Comparison of ENCODE assay signal across 1 cellular context in the genomic region with DNA sequence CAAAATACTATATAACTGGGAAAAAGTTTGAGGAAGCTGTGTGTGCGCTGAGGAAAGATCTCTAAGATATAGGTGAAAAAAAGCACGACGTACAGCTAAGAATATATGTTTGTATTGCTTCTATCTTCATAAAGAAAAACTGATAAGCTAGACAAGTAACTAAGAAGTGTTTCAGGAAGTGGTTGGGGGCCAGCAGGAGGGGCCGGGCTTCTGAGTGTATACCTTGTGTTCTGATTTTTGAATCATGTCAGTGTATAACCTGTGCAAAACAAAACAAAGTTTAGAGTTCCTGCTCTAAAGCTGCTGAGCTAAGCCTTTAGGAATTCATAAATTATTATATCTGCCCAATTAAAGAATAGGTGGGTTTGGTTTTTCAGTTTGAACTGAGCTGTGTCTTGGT.
TF ChIP-seq lines count a peak whose summit lies in the region.

No MANE protein-coding gene starts in this region.

TF ChIP-seq in GM12878, 131 proteins besides CTCF, POLR2A, EP300 and RAD21:
- TF ChIP-seq PAX5 (IDR thresholded peaks at IDR 0.05; ENCODE audit: borderline replicate concordance, low read depth, low read length): no peak
- TF ChIP-seq MXI1 (IDR thresholded peaks at IDR 0.05; ENCODE audit: low read depth, low read length): no peak
- TF ChIP-seq RUNX3 (IDR thresholded peaks at IDR 0.05; ENCODE audit: low read length): peak; percentile 44
- TF ChIP-seq, protein P1, sequence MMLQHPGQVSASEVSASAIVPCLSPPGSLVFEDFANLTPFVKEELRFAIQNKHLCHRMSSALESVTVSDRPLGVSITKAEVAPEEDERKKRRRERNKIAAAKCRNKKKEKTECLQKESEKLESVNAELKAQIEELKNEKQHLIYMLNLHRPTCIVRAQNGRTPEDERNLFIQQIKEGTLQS (IDR thresholded peaks at IDR 0.05; ENCODE audit: borderline replicate concordance, extremely low read depth, low read depth, low read length): no peak
- TF ChIP-seq ZNF217 (IDR thresholded peaks at IDR 0.05): no peak
TF ChIP-seq in GM12878: peak in this region for 1.
